ENCODE assay signal across 8 cellular contexts in genomic region chr12:66269757-66270383, GRCh38. TPM values are rescaled to one million over a fixed set of nuclear protein-coding genes. Genes with fewer than 3 reads are reported as not detected.
DNase-seq lines count a peak whose midpoint lies in the region; ATAC-seq and TF ChIP-seq lines count a peak whose summit lies in the region.

No MANE protein-coding gene starts in this region.

- H3K27me3 ChIP-seq in DND-41 (ENCODE audit: insufficient read depth, low read length, poor library complexity) = no peaks in the 10 kb centered on the region
- H3K27me3 ChIP-seq in WERI-Rb-1 (ENCODE audit: insufficient read depth, low read depth, severe bottlenecking) = no peaks in the 10 kb centered on the region
- no peaks in the 10 kb centered on the region for H3K27me3 ChIP-seq in foreskin keratinocyte
- H3K27me3 ChIP-seq in parathyroid adenoma (ENCODE audit: control insufficient read depth, insufficient read depth, low read length) = no peaks in the 10 kb centered on the region

- no peaks in the 10 kb centered on the region for H3K36me3 ChIP-seq in DND-41 (ENCODE audit: insufficient read depth, low read length)
- no peaks in the 10 kb centered on the region for H3K36me3 ChIP-seq in WERI-Rb-1
- no peaks in the 10 kb centered on the region for H3K36me3 ChIP-seq in parathyroid adenoma (ENCODE audit: control insufficient read depth, insufficient read depth, low read length)

- no peaks in the 10 kb centered on the region for H3K79me2 ChIP-seq in DND-41 (ENCODE audit: insufficient read depth, low read length)
- H3K79me2 ChIP-seq in parathyroid adenoma = no peaks in the 10 kb centered on the region

- H3K4me3 ChIP-seq in DND-41 (ENCODE audit: low read depth in 1 of 2, low read length in 2 of 2) (no peak overlapping the region), WERI-Rb-1 (ENCODE audit: low read depth, low read length) (no peak overlapping the region), parathyroid adenoma (ENCODE audit: low read depth, low read length) (no peak overlapping the region)

- no peaks in the 10 kb centered on the region for H4K20me1 ChIP-seq in DND-41 (ENCODE audit: insufficient read depth, low read length)

- no peak overlapping the region for H3K9ac ChIP-seq in DND-41 (ENCODE audit: low read depth, low read length)
- H3K9ac ChIP-seq in parathyroid adenoma = no peak overlapping the region

- H3K27ac ChIP-seq in DND-41 (ENCODE audit: low read length) (no peak overlapping the region), WERI-Rb-1 (no peak overlapping the region), foreskin keratinocyte (no peak overlapping the region), parathyroid adenoma (no peak overlapping the region)

- peak; percentile 89; the same call in 2 of the 3 replicates for ATAC-seq in DND-41 (ENCODE audit: insufficient read depth, low read depth)
- peak; percentile 59 for ATAC-seq in GM21723 (IDR thresholded peaks at IDR 0.05; ENCODE audit: unreplicated experiment)
- ATAC-seq in foreskin keratinocyte = peak; percentile 37
- ATAC-seq in HG03439 (IDR thresholded peaks at IDR 0.05; ENCODE audit: unreplicated experiment) = no peak
- ATAC-seq in activated CD4-positive, CD25-positive, alpha-beta regulatory T cell treated with anti-CD3 and anti-CD28 coated beads, Interleukin-2, amount 50 U/mL, for 24 hours = no peak

- DNase-seq in DND-41 (peak; percentile 26), NCI-H1930 (lab: John Stamatoyannopoulos, UW) (peak; percentile 13 to 16), WERI-Rb-1 (no peak), foreskin keratinocyte (peak; percentile 12 to 34)

- no peak overlapping the region for H3K4me2 ChIP-seq in DND-41 (ENCODE audit: insufficient read depth, low read length)
- H3K4me2 ChIP-seq in parathyroid adenoma (ENCODE audit: low read length) = no peak overlapping the region

- H2AFZ ChIP-seq in DND-41 (ENCODE audit: low read depth, low read length) (no peak overlapping the region), parathyroid adenoma (peak overlapping the region; percentile 5)

- peak; percentile 82 for TF ChIP-seq CTCF in DND-41 (IDR thresholded peaks at IDR 0.05; ENCODE audit: borderline replicate concordance, extremely low read depth, low read length, poor library complexity, severe bottlenecking)
- TF ChIP-seq CTCF in WERI-Rb-1 (IDR thresholded peaks at IDR 0.05; ENCODE audit: low read depth, low read length) = 0 out of 2 replicates have a peak, but pooled peaks have one; percentile 30
- TF ChIP-seq CTCF in foreskin keratinocyte (conservative IDR thresholded peaks at IDR 0.05) = peak; percentile 84
- peak; percentile 55 for TF ChIP-seq CTCF in parathyroid adenoma (IDR thresholded peaks at IDR 0.05)

- H3K9me3 ChIP-seq in DND-41 (ENCODE audit: insufficient read depth, low read length, severe bottlenecking) (no peaks in the 10 kb centered on the region), WERI-Rb-1 (ENCODE audit: severe bottlenecking) (no peaks in the 10 kb centered on the region), parathyroid adenoma (ENCODE audit: control insufficient read depth, low read length) (no peaks in the 10 kb centered on the region)

- H3K4me1 ChIP-seq in DND-41 (ENCODE audit: insufficient read depth, low read length) = no peaks in the 10 kb centered on the region
- peaks cover 3% of the 10 kb centered on the region for H3K4me1 ChIP-seq in foreskin keratinocyte
- H3K4me1 ChIP-seq in parathyroid adenoma = no peaks in the 10 kb centered on the region

RNA-seq across cellular contexts. Expression of gene HELB, which starts 32.4 kb away (rescaled TPM):
- total RNA-seq in foreskin keratinocyte = 2.5 and 3.5 TPM in 2 replicates
- polyA plus RNA-seq in foreskin keratinocyte = 0.26 and 0.28 TPM in 2 replicates

Comparison
In these comparisons a context has a peak if more than half of its experiments do, and no peak if none do; other contexts are left out.
1. ATAC-seq: peak in DND-41 (single experiment), GM21723 (single experiment) and foreskin keratinocyte (single experiment); none in HG03439 (single experiment) and activated CD4-positive, CD25-positive, alpha-beta regulatory T cell treated with anti-CD3 and anti-CD28 coated beads, Interleukin-2, amount 50 U/mL, for 24 hours (0 of 2).
2. CTCF ChIP-seq: peak in every context shown above with its lines; median percentile 84 in foreskin keratinocyte; 82 in DND-41; 55 in parathyroid adenoma; 30 in WERI-Rb-1.